ENCODE assay signal across 20 cellular contexts in the genomic region with DNA sequence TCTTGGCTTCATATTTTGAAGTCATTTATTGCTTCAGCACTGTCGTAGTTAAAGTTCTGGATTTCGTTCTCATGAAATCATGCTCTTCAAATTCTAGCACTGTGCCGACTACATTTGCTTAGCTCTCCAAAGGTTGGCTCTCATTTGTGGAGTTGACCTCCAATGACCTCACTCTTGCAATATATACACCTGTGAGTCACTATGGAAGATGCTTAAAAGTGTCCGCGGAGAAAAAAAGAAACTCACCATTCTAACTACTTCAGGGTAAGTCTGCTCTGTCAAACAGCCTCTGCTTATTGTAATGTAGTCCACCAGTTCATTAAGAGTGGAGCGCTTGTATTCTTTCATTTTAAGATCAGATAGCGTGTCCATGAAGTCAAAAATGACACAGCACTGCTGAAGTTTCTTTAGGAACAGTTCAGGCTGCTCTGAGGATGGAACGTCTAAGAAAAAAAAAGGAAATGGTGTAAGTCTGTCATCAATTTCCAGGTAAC.
DNase-seq lines count a peak whose midpoint lies in the region; ATAC-seq and TF ChIP-seq lines count a peak whose summit lies in the region.
"Had no signal": no experiment of that assay in that cellular context is flagged by ENCODE, and none has a peak within 500 bp of the region (broad histone marks: within the 10 kb centered on the region; RNA-seq: fewer than 3 reads in every experiment).

No MANE protein-coding gene starts in this region.

- H3K4me1 Mint-ChIP-seq in chondrocyte (ENCODE audit: low read depth) = peaks cover 14% of the 10 kb centered on the region

- no peaks in the 10 kb centered on the region for H3K27me3 ChIP-seq in muscle layer of duodenum (ENCODE audit: low read depth, low read length)
- H3K27me3 ChIP-seq: BLaER1 treated with 17β-estradiol and CSF1 and Interleukin-3, amounts not matched to agents 10 nM and 100 nM; tibial nerve had no signal

- H3K27ac ChIP-seq in muscle layer of duodenum (ENCODE audit: low read length) = peak overlapping the region; percentile 11
- H3K27ac ChIP-seq: BLaER1 treated with 17β-estradiol and CSF1 and Interleukin-3, amounts not matched to agents 10 nM and 100 nM; tibial nerve had no signal

- H3K4me3 Mint-ChIP-seq in chondrocyte (ENCODE audit: unreplicated experiment) = no peak overlapping the region
- H3K4me3 Mint-ChIP-seq: activated CD8-positive, alpha-beta T cell treated with anti-CD3 and anti-CD28 coated beads for 36 hours; H9; stimulated activated memory B cell treated with anti-CD40 and anti-IgM and Interleukin-4, amounts not matched to agents 10 μg/mL and 1 μg/mL and 100 μg/mL, for 72 hours had no signal

- no peaks in the 10 kb centered on the region for H3K27me3 Mint-ChIP-seq in chondrocyte (ENCODE audit: low read depth)
- H3K27me3 Mint-ChIP-seq: activated CD8-positive, alpha-beta T cell treated with anti-CD3 and anti-CD28 coated beads for 36 hours; stimulated activated memory B cell treated with anti-CD40 and anti-IgM and Interleukin-4, amounts not matched to agents 10 μg/mL and 1 μg/mL and 100 μg/mL, for 72 hours had no signal

- no peaks in the 10 kb centered on the region for H3K36me3 ChIP-seq in muscle layer of duodenum (ENCODE audit: control insufficient read depth in 1 of 2, insufficient read depth in 2 of 2, low read length in 2 of 2)
- H3K36me3 ChIP-seq: tibial nerve had no signal

- H3K4me1 ChIP-seq in muscle layer of duodenum (ENCODE audit: control insufficient read depth in 1 of 2, insufficient read depth in 2 of 2, low read length in 2 of 2) = peaks cover 0 to 17% of the 10 kb centered on the region in 2 donors

- DNase-seq in Right ventricle myocardium superior (no peak), cardiac septum (ENCODE audit: low spot score) (no peak), fibroblast of mammary gland (ENCODE audit: low read depth) (peak; percentile 52), DMS79 treated with DMSO at 0.1 percent for 48 hours (lab: John Stamatoyannopoulos, UW) (no peak), chondrocyte (ENCODE audit: low spot score) (no peak), DMS 273 treated with DMSO at 0.1 percent for 48 hours (lab: John Stamatoyannopoulos, UW) (no peak)
- DNase-seq: activated CD4-positive, CD25-positive, alpha-beta regulatory T cell; activated CD8-positive, alpha-beta T cell treated with anti-CD3 and anti-CD28 coated beads for 36 hours; activated naive CD4-positive, alpha-beta T cell; activated T-cell treated with anti-CD3 and anti-CD28 coated beads, Interleukin-2, amount 50 U/mL, for 1 hour; anterior cingulate cortex; H9; NCI-H1105 treated with DMSO at 0.1 percent for 48 hours; NCI-H748 treated with DMSO at 0.1 percent for 48 hours; retina had no signal

- intact Hi-C loops in Right ventricle myocardium superior (cut with DNase I) (no loop called here), cardiac septum (cut with DNase I) (no loop called here)

- H3K27ac Mint-ChIP-seq in chondrocyte (ENCODE audit: unreplicated experiment) = no peak overlapping the region
- H3K27ac Mint-ChIP-seq: activated CD8-positive, alpha-beta T cell treated with anti-CD3 and anti-CD28 coated beads for 36 hours; H9; stimulated activated memory B cell treated with anti-CD40 and anti-IgM and Interleukin-4, amounts not matched to agents 10 μg/mL and 1 μg/mL and 100 μg/mL, for 72 hours had no signal

- H3K4me3 ChIP-seq in fibroblast of mammary gland (ENCODE audit: control insufficient read depth, low read depth, low read length) (no peak overlapping the region), muscle layer of duodenum (ENCODE audit: low read depth in 1 of 2, low read length in 2 of 2) (no peak overlapping the region)
- H3K4me3 ChIP-seq: BLaER1 treated with 17β-estradiol and CSF1 and Interleukin-3, amounts not matched to agents 10 nM and 100 nM; tibial nerve had no signal

- TF ChIP-seq CTCF in fibroblast of mammary gland (conservative IDR thresholded peaks at IDR 0.05; ENCODE audit: control insufficient read depth, insufficient read depth, low read depth, low read length) (no peak), chondrocyte (IDR thresholded peaks at IDR 0.05) (no peak)

- H3K9me3 Mint-ChIP-seq in chondrocyte (ENCODE audit: low read depth) = no peaks in the 10 kb centered on the region
- H3K9me3 Mint-ChIP-seq: activated CD8-positive, alpha-beta T cell treated with anti-CD3 and anti-CD28 coated beads for 36 hours; H9; stimulated activated memory B cell treated with anti-CD40 and anti-IgM and Interleukin-4, amounts not matched to agents 10 μg/mL and 1 μg/mL and 100 μg/mL, for 72 hours had no signal

- no peaks in the 10 kb centered on the region for H3K36me3 Mint-ChIP-seq in chondrocyte (ENCODE audit: low read depth)

- H3K9me3 ChIP-seq in muscle layer of duodenum (ENCODE audit: control insufficient read depth in 1 of 2, low read length in 2 of 2) = no peaks in the 10 kb centered on the region
- H3K9me3 ChIP-seq: tibial nerve had no signal

- peak; percentile 70 for ATAC-seq in Right ventricle myocardium superior (ENCODE audit: poor library complexity)
- no peak for ATAC-seq in GM18520 (IDR thresholded peaks at IDR 0.05; ENCODE audit: unreplicated experiment)
- ATAC-seq: activated CD8-positive, alpha-beta T cell treated with anti-CD3 and anti-CD28 coated beads for 36 hours; stimulated activated memory B cell treated with anti-CD40 and anti-IgM and Interleukin-4, amounts not matched to agents 10 μg/mL and 1 μg/mL and 100 μg/mL, for 72 hours had no signal
